Comparison of ENCODE assay signal across 10 cellular contexts in genomic region chr12:106195638-106196037, GRCh38. TPM values are rescaled to one million over a fixed set of nuclear protein-coding genes. Genes with fewer than 3 reads are reported as not detected.
DNase-seq lines count a peak whose midpoint lies in the region; ATAC-seq and TF ChIP-seq lines count a peak whose summit lies in the region.
"Had no signal": no experiment of that assay in that cellular context is flagged by ENCODE, and none has a peak within 500 bp of the region (broad histone marks: within the 10 kb centered on the region; RNA-seq: fewer than 3 reads in every experiment).

No MANE protein-coding gene starts in this region.

- H3K4me2 ChIP-seq in MM.1S (ENCODE audit: low read depth, low read length): no peak overlapping the region

- H3K4me3 ChIP-seq in gastrocnemius medialis: no peak overlapping the region
- no peak overlapping the region for H3K4me3 ChIP-seq in MM.1S (ENCODE audit: low read length)
- H3K4me3 ChIP-seq: upper lobe of left lung had no signal

- TF ChIP-seq POLR2A in gastrocnemius medialis (IDR thresholded peaks at IDR 0.05): no peak

- peaks cover 51% of the 10 kb centered on the region for H3K4me1 Mint-ChIP-seq in HFFc6 (ENCODE audit: low read depth)

- H3K4me3 Mint-ChIP-seq in HFFc6: peak overlapping the region; percentile 50

- no peaks in the 10 kb centered on the region for H3K79me2 ChIP-seq in MM.1S (ENCODE audit: low read length)

- TF ChIP-seq CTCF in HFFc6 (IDR thresholded peaks at IDR 0.05) (no peak), gastrocnemius medialis (IDR thresholded peaks at IDR 0.05 in 4 of 5, conservative IDR thresholded peaks at IDR 0.05 in 1 of 5) (no peak), MM.1S (IDR thresholded peaks at IDR 0.05; ENCODE audit: low read length) (no peak)

- in situ Hi-C loops in gastrocnemius medialis (cut with MboI; ENCODE audit: low sequenced_read_pairs in 4 of 4): no loop called here

- no peaks in the 10 kb centered on the region for H3K9me3 Mint-ChIP-seq in HFFc6

- no peaks in the 10 kb centered on the region for H3K9me3 ChIP-seq in gastrocnemius medialis
- H3K9me3 ChIP-seq in MM.1S (replicated peaks; ENCODE audit: insufficient read depth, low read length): no peaks in the 10 kb centered on the region
- H3K9me3 ChIP-seq: upper lobe of left lung had no signal

- intact Hi-C loops in gastrocnemius medialis (cut with DNase I; ENCODE audit: low total_unique reads): loop anchor here (5.0 kb wide), 1 partner anchor 48 kb away; no protein-coding TSS in a partner anchor

- no peaks in the 10 kb centered on the region for H3K36me3 Mint-ChIP-seq in HFFc6 (ENCODE audit: low read depth)

- DNase-seq in HFFc6 (peak; percentile 88), gastrocnemius medialis (peak; percentile 84 to 89), MM.1S (no peak), NCI-H1930 (lab: John Stamatoyannopoulos, UW) (no peak)
- DNase-seq in activated CD8-positive, alpha-beta memory T cell treated with anti-CD3 and anti-CD28 coated beads for 24 hours: no peak
- DNase-seq in stimulated activated CD4-positive, alpha-beta T cell treated with anti-CD3 and anti-CD28 coated beads, Interleukin-4, amount 100 ng/mL, for 1 hour: no peak
- DNase-seq: activated CD4-positive, alpha-beta T cell treated with anti-CD3 and anti-CD28 coated beads for 1 hour had no signal

- H4K20me1 ChIP-seq in MM.1S (ENCODE audit: insufficient read depth, low read length): no peaks in the 10 kb centered on the region

- H3K36me3 ChIP-seq in gastrocnemius medialis (no peaks in the 10 kb centered on the region), MM.1S (replicated peaks; ENCODE audit: insufficient read depth, low read length) (no peaks in the 10 kb centered on the region)
- H3K36me3 ChIP-seq: upper lobe of left lung had no signal

- H3K27ac Mint-ChIP-seq in HFFc6: peak overlapping the region; percentile 71

- H3K9ac ChIP-seq in MM.1S (ENCODE audit: low read length): no peak overlapping the region

- H3K27me3 ChIP-seq in layer of hippocampus (ENCODE audit: control insufficient read depth, insufficient read depth, low read length) (no peaks in the 10 kb centered on the region), gastrocnemius medialis (no peaks in the 10 kb centered on the region), MM.1S (replicated peaks; ENCODE audit: insufficient read depth, low read length) (no peaks in the 10 kb centered on the region)
- H3K27me3 ChIP-seq: upper lobe of left lung had no signal

- no peaks in the 10 kb centered on the region for H3F3A ChIP-seq in MM.1S (ENCODE audit: insufficient read depth, low read length)

- H3K9me2 ChIP-seq in MM.1S (replicated peaks; ENCODE audit: insufficient read depth, low read length): no peaks in the 10 kb centered on the region

- peaks cover 11% of the 10 kb centered on the region for H3K27me3 Mint-ChIP-seq in HFFc6 (ENCODE audit: insufficient read depth)

- H3K27ac ChIP-seq in cingulate gyrus (ENCODE audit: low read depth, low read length): peak overlapping the region; percentile 58
- peak overlapping the region; percentile 71 for H3K27ac ChIP-seq in layer of hippocampus (ENCODE audit: low read depth, low read length)
- H3K27ac ChIP-seq in gastrocnemius medialis: peak overlapping the region; percentile 74 to 82 (median 77)
- no peak overlapping the region for H3K27ac ChIP-seq in MM.1S (ENCODE audit: low read length)

- peak; percentile 89 to 97 for ATAC-seq in gastrocnemius medialis

- H3K4me1 ChIP-seq in gastrocnemius medialis: peaks cover 50 to 57% of the 10 kb centered on the region in 2 donors
- no peaks in the 10 kb centered on the region for H3K4me1 ChIP-seq in MM.1S (ENCODE audit: low read length)

- no peak overlapping the region for H2AFZ ChIP-seq in MM.1S (ENCODE audit: low read length)

RNA-seq across cellular contexts. Expression of gene CKAP4, which starts 52.2 kb away (rescaled TPM):
- 100 to 1,000 TPM; 521 to 616 (median 544) TPM for total RNA-seq in HFFc6 (2021; fragmentation: NEBNext Ultra II Directional; extraction: Animal tissue kit (Norgen Biotek cat#: 25700))
- 10 to 100 TPM in 3 of 4 donors, 1 to 10 TPM in 1; 9.7 to 17.6 (median 15.7) TPM for total RNA-seq in gastrocnemius medialis

RNA-seq across cellular contexts. Expression of gene NUAK1, which starts 56.9 kb away (rescaled TPM):
- total RNA-seq in HFFc6 (2021; fragmentation: NEBNext Ultra II Directional; extraction: Animal tissue kit (Norgen Biotek cat#: 25700)): 10 to 100 TPM; 11.0 to 37.3 (median 14.1) TPM
- 10 to 100 TPM; 18.9 to 34.5 (median 29.1) TPM for total RNA-seq in gastrocnemius medialis

Comparison
In these comparisons a context has a peak if more than half of its experiments do, and no peak if none do; other contexts are left out.
1. DNase-seq: peak in HFFc6 (single experiment) and gastrocnemius medialis (2 of 2); none in MM.1S (single experiment), activated CD8-positive, alpha-beta memory T cell treated with anti-CD3 and anti-CD28 coated beads for 24 hours (single experiment), stimulated activated CD4-positive, alpha-beta T cell treated with anti-CD3 and anti-CD28 coated beads, Interleukin-4, amount 100 ng/mL, for 1 hour (single experiment) and NCI-H1930 (0 of 2).
2. RNA of gene CKAP4, which starts 52.2 kb away (total RNA-seq): 521 to 616 TPM in HFFc6; 9.7 to 17.6 TPM in gastrocnemius medialis; every median in the first group is over 10 times any median in the second.